8 cellular contexts compared by ENCODE assay signal in genomic region chr5:93675458-93676450, GRCh38.
DNase-seq lines count a peak whose midpoint lies in the region; ATAC-seq and TF ChIP-seq lines count a peak whose summit lies in the region.
"Had no signal": no experiment of that assay in that cellular context is flagged by ENCODE, and none has a peak within 500 bp of the region (broad histone marks: within the 10 kb centered on the region; RNA-seq: fewer than 3 reads in every experiment).

No MANE protein-coding gene starts in this region.

- no peaks in the 10 kb centered on the region for H3K36me3 Mint-ChIP-seq in nephron (ENCODE audit: low read depth)

- H3K4me3 Mint-ChIP-seq in nephron, result no peak overlapping the region
- H3K4me3 Mint-ChIP-seq: activated CD8-positive, alpha-beta T cell treated with anti-CD3 and anti-CD28 coated beads, Interleukin-2, amount 10 ng/mL, durations not matched to agents 7 days and 5 days had no signal

- no peaks in the 10 kb centered on the region for H3K9me3 Mint-ChIP-seq in nephron

- H3K27me3 Mint-ChIP-seq in nephron (ENCODE audit: low read depth), result no peaks in the 10 kb centered on the region

- intact Hi-C loops in sciatic nerve (cut with DNase I), result no loop called here

- DNase-seq in NCI-H1417 treated with DMSO at 0.1 percent for 48 hours (lab: John Stamatoyannopoulos, UW) (peak; percentile 27), amygdala (lab: John Stamatoyannopoulos, UW) (no peak), sciatic nerve (ENCODE audit: low spot score) (no peak), glomerular visceral epithelial cell (ENCODE audit: extremely low spot score) (no peak)
- DNase-seq: activated CD8-positive, alpha-beta T cell treated with anti-CD3 and anti-CD28 coated beads, Interleukin-2, amount 10 ng/mL, durations not matched to agents 7 days and 5 days had no signal

- H3K4me1 Mint-ChIP-seq in nephron, result peaks cover 53% of the 10 kb centered on the region

- TF ChIP-seq CTCF in nephron (IDR thresholded peaks at IDR 0.05; ENCODE audit: unreplicated experiment in 3 of 3), result no peak

- H3K27ac Mint-ChIP-seq in nephron, result peak overlapping the region; percentile 30 to 93 (median 73)
- H3K27ac Mint-ChIP-seq: activated CD8-positive, alpha-beta T cell treated with anti-CD3 and anti-CD28 coated beads, Interleukin-2, amount 10 ng/mL, durations not matched to agents 7 days and 5 days had no signal

- ATAC-seq in GM19397 (IDR thresholded peaks at IDR 0.05; ENCODE audit: unreplicated experiment), result peak; percentile 55
- peak; percentile 58 for ATAC-seq in HG02852 (IDR thresholded peaks at IDR 0.05; ENCODE audit: unreplicated experiment)
- ATAC-seq in sciatic nerve, result no peak
- ATAC-seq: activated CD8-positive, alpha-beta T cell treated with anti-CD3 and anti-CD28 coated beads, Interleukin-2, amount 10 ng/mL, durations not matched to agents 7 days and 5 days had no signal
